8 cellular contexts compared by ENCODE assay signal in the genomic region with DNA sequence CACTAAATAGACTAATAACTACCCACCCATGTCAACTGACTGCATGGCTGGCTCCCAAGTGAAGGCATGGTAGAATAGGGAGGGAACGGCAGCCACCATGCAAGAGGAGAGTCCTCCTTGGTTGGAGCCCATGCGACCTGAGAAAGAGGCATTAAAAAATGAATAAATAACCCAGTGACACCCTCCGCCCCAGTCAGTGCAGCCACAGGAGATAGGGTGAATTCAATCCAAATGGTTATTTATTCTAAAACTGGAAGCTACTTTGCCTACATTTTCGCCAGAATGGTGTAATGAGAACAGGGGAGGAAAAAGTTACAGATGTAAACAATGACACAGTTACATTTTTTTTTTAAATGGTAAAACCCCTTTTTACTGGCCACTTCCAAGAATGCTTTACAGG. TPM values are rescaled to one million over a fixed set of nuclear protein-coding genes. Genes with fewer than 3 reads are reported as not detected.
A peak's percentile ranks its signal among the peaks of the same experiment; 100 is the strongest.
DNase-seq lines count a peak whose midpoint lies in the region; ATAC-seq and TF ChIP-seq lines count a peak whose summit lies in the region.
"Had no signal": no experiment of that assay in that cellular context is flagged by ENCODE, and none has a peak within 500 bp of the region (broad histone marks: within the 10 kb centered on the region; RNA-seq: fewer than 3 reads in every experiment).

No MANE protein-coding gene starts in this region.

- intact Hi-C loops in Right ventricle myocardium superior (cut with DNase I), result no loop called here

- no peak for DNase-seq in right atrium auricular region (ENCODE audit: low spot score)
- no peak for DNase-seq in Right ventricle myocardium superior
- DNase-seq in endodermal cell, result no peak
- no peak for DNase-seq in Kasumi-1 (lab: John Stamatoyannopoulos, UW)
- DNase-seq: C1 segment of cervical spinal cord, NCI-H774 had no signal

- ATAC-seq in Right ventricle myocardium superior (ENCODE audit: poor library complexity) (no peak), HG03342 (IDR thresholded peaks at IDR 0.05; ENCODE audit: unreplicated experiment) (no peak)

- H3K27me3 Mint-ChIP-seq in endodermal cell (ENCODE audit: insufficient read depth), result no peaks in the 10 kb centered on the region

- 95 to 100% methylated on average over 2 to 4 of the region's 4 CpGs for WGBS in endodermal cell (ENCODE audit: insufficient coverage in 1 of 2, insufficient read length in 1 of 2), 2 experiments

- no peak for TF ChIP-seq CTCF in right atrium auricular region (IDR thresholded peaks at IDR 0.05)
- TF ChIP-seq CTCF in endodermal cell (conservative IDR thresholded peaks at IDR 0.05), result no peak

- no peaks in the 10 kb centered on the region for H3K9me3 Mint-ChIP-seq in endodermal cell

- peaks cover 59% of the 10 kb centered on the region for H3K36me3 ChIP-seq in right atrium auricular region
- H3K36me3 ChIP-seq in endodermal cell (ENCODE audit: control insufficient read depth, insufficient read depth, low read length), result peaks cover 78% of the 10 kb centered on the region
- peaks cover 12 to 65% (median 53%) of the 10 kb centered on the region in 5 donors for H3K36me3 ChIP-seq in subcutaneous abdominal adipose tissue (ENCODE audit: control insufficient read depth in 5 of 5, insufficient read depth in 5 of 5, low read length in 5 of 5)

- H3K4me1 ChIP-seq in right atrium auricular region (peaks cover 0 to 48% of the 10 kb centered on the region in 2 donors), endodermal cell (ENCODE audit: control insufficient read depth, insufficient read depth, low read length) (peaks cover 12% of the 10 kb centered on the region), subcutaneous abdominal adipose tissue (ENCODE audit: control insufficient read depth in 5 of 5, insufficient read depth in 5 of 5, low read length in 5 of 5) (peaks cover 2 to 33% (median 31%) of the 10 kb centered on the region in 5 donors)

- no peaks in the 10 kb centered on the region for H3K27me3 ChIP-seq in right atrium auricular region
- no peaks in the 10 kb centered on the region for H3K27me3 ChIP-seq in endodermal cell (ENCODE audit: control insufficient read depth, insufficient read depth, low read length, poor library complexity, severe bottlenecking)
- no peaks in the 10 kb centered on the region for H3K27me3 ChIP-seq in subcutaneous abdominal adipose tissue (ENCODE audit: control insufficient read depth in 5 of 5, insufficient read depth in 4 of 5, low read length in 5 of 5)

- H3K27ac Mint-ChIP-seq in endodermal cell, result peak overlapping the region; percentile 76

- peaks cover 62% of the 10 kb centered on the region for H3K36me3 Mint-ChIP-seq in endodermal cell (ENCODE audit: low read depth)

- H3K4me3 Mint-ChIP-seq in endodermal cell, result no peak overlapping the region

- H3K27ac ChIP-seq in right atrium auricular region, result peak overlapping the region; percentile 36 to 77
- no peak overlapping the region for H3K27ac ChIP-seq in endodermal cell (ENCODE audit: low read depth, low read length)
- H3K27ac ChIP-seq in subcutaneous abdominal adipose tissue (ENCODE audit: low read depth, low read length), result peak overlapping the region; percentile 66

- H3K4me3 ChIP-seq in right atrium auricular region (no peak overlapping the region), endodermal cell (ENCODE audit: low read length) (no peak overlapping the region), subcutaneous abdominal adipose tissue (ENCODE audit: low read depth in 1 of 5, low read length in 5 of 5) (no peak overlapping the region)

- H3K9me3 ChIP-seq in right atrium auricular region (no peaks in the 10 kb centered on the region), endodermal cell (ENCODE audit: control insufficient read depth, low read length) (no peaks in the 10 kb centered on the region), subcutaneous abdominal adipose tissue (ENCODE audit: control insufficient read depth in 5 of 5, low read length in 5 of 5) (no peaks in the 10 kb centered on the region)

- H3K9ac ChIP-seq in endodermal cell (ENCODE audit: extremely low read depth, low read length, poor library complexity, severe bottlenecking) (no peak overlapping the region), subcutaneous abdominal adipose tissue (ENCODE audit: low read length in 5 of 5) (no peak overlapping the region)

- peaks cover 46% of the 10 kb centered on the region for H3K4me1 Mint-ChIP-seq in endodermal cell

RNA-seq across cellular contexts. Expression of a gene that starts 4.9 kb away (rescaled TPM):
- total RNA-seq in right atrium auricular region (not detected), Right ventricle myocardium superior (not detected), endodermal cell (1 to 10 TPM in 1 of 2 donors, under 1 TPM in 1; 0.40 to 1.7 TPM)
- 24.8 TPM for polyA plus RNA-seq in endodermal cell (2013, experiment 1 of 2)
- 18.6 TPM for polyA plus RNA-seq in endodermal cell (2013, experiment 2 of 2)

RNA-seq across cellular contexts. Expression of a gene that starts 5.2 kb away (rescaled TPM):
- total RNA-seq in right atrium auricular region (10 to 100 TPM; 18.6 to 23.0 TPM), Right ventricle myocardium superior (21.7 TPM), endodermal cell (10 to 100 TPM; 68.6 to 77.2 TPM)
- polyA plus RNA-seq in endodermal cell (2013, experiment 1 of 2), result 132 TPM
- polyA plus RNA-seq in endodermal cell (2013, experiment 2 of 2), result 108 TPM

RNA-seq across cellular contexts. Expression of a gene that starts 14.8 kb away (rescaled TPM):
- total RNA-seq in right atrium auricular region (10 to 100 TPM; 12.2 to 15.6 TPM), Right ventricle myocardium superior (30.4 TPM), endodermal cell (10 to 100 TPM; 48.1 to 49.8 TPM)
- 55.9 TPM for polyA plus RNA-seq in endodermal cell (2013, experiment 1 of 2)
- polyA plus RNA-seq in endodermal cell (2013, experiment 2 of 2), result 49.4 TPM

RNA-seq across cellular contexts. Expression of a gene that starts 15.9 kb away (rescaled TPM):
- total RNA-seq in right atrium auricular region (10 to 100 TPM in 1 of 2 donors, 1 to 10 TPM in 1; 9.6 to 11.4 TPM), Right ventricle myocardium superior (14.0 TPM), endodermal cell (10 to 100 TPM; 40.0 to 55.4 TPM)
- polyA plus RNA-seq in endodermal cell (2013, experiment 1 of 2), result 58.7 TPM
- 53.4 TPM for polyA plus RNA-seq in endodermal cell (2013, experiment 2 of 2)

RNA-seq across cellular contexts. Expression of a gene that starts 23.1 kb away (rescaled TPM):
- 1 to 10 TPM; 1.5 to 3.0 TPM for total RNA-seq in right atrium auricular region
- total RNA-seq in Right ventricle myocardium superior, result 3.8 TPM
- under 1 TPM; 0.55 to 0.99 TPM for total RNA-seq in endodermal cell
- 0.14 TPM for polyA plus RNA-seq in endodermal cell (2013, experiment 1 of 2)
- polyA plus RNA-seq in endodermal cell (2013, experiment 2 of 2), result 0.17 TPM
